ENCODE assay signal across 19 cellular contexts in the genomic region with DNA sequence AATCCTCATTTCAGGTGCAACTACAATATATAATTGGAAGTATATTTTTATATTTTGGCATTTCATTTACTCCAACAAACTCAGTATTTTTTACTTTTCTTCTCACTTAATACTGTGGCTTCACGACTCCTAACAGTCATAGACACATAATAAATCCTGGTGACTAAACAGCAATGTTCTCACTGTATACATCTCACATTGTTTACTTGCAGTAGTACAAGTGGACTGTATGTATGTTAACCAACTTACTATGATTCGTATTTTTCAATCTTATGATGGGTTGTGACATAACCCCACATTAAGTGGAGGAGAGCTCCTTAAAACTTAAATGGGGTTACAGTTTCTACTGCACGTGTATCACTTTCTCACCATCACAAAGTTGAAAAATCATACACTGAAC. TPM values are rescaled to one million over a fixed set of nuclear protein-coding genes. Genes with fewer than 3 reads are reported as not detected.
DNase-seq lines count a peak whose midpoint lies in the region; ATAC-seq and TF ChIP-seq lines count a peak whose summit lies in the region.
"Had no signal": no experiment of that assay in that cellular context is flagged by ENCODE, and none has a peak within 500 bp of the region (broad histone marks: within the 10 kb centered on the region; RNA-seq: fewer than 3 reads in every experiment).

No MANE protein-coding gene starts in this region.

- peaks cover 0 to 100% (median 78%) of the 10 kb centered on the region in 9 donors for H3K4me1 ChIP-seq in heart right ventricle
- H3K4me1 ChIP-seq in Loucy (ENCODE audit: insufficient read depth, low read length, poor library complexity, severe bottlenecking), result peaks cover 83% of the 10 kb centered on the region
- peaks cover 9% of the 10 kb centered on the region for H3K4me1 ChIP-seq in fibroblast of lung (ENCODE audit: control insufficient read depth, extremely low read depth, insufficient read depth, low read length)
- H3K4me1 ChIP-seq in spleen, result peaks cover 39 to 100% (median 96%) of the 10 kb centered on the region in 6 donors
- H3K4me1 ChIP-seq: parathyroid adenoma had no signal

- H3K27ac Mint-ChIP-seq in effector memory CD8-positive, alpha-beta T cell, result no peak overlapping the region
- H3K27ac Mint-ChIP-seq: activated T-helper 2 cell treated with anti-CD3 and anti-CD28 coated beads, Interferon-gamma antibody, Interleukin-2, Interleukin-4, amounts not matched to agents 10 μg/mL and 5 μg/mL and 100 μg/mL, durations not matched to agents 14 hours and 24 hours and 36 hours; HFFc6 had no signal

- peak overlapping the region in 1 of 2 donors; percentile 6 for H3K4me3 Mint-ChIP-seq in effector memory CD8-positive, alpha-beta T cell
- H3K4me3 Mint-ChIP-seq: HFFc6 had no signal

- H3K79me2 ChIP-seq in Loucy (ENCODE audit: insufficient read depth, low read length), result peaks cover 99% of the 10 kb centered on the region
- H3K79me2 ChIP-seq in fibroblast of lung (ENCODE audit: control insufficient read depth, insufficient read depth, low read length), result peaks cover 94% of the 10 kb centered on the region

- H3K4me3 ChIP-seq in heart right ventricle, result no peak overlapping the region
- peak overlapping the region; percentile 84 for H3K4me3 ChIP-seq in Loucy (ENCODE audit: low read length, poor library complexity, severe bottlenecking)
- H3K4me3 ChIP-seq in fibroblast of lung (replicated peaks in 1 of 4; ENCODE audit: control extremely low read depth in 1 of 4, insufficient read depth in 1 of 4, low read depth in 3 of 4, low read length in 4 of 4), result no peak overlapping the region
- no peak overlapping the region for H3K4me3 ChIP-seq in spleen
- H3K4me3 ChIP-seq: esophagus muscularis mucosa, PC-9, vagina had no signal

- DNase-seq in heart right ventricle, result no peak
- DNase-seq in cardiac septum (ENCODE audit: low spot score), result no peak
- DNase-seq in fibroblast of lung (ENCODE audit: low read depth in 2 of 2), result peak in 1 of 2 donors; percentile 47
- DNase-seq in spleen, result no peak
- no peak for DNase-seq in NK-92 treated with Interleukin-12 subunit alpha and Interleukin-12 subunit beta, amount 100 ng/mL, for 24 hours (lab: John Stamatoyannopoulos, UW)
- no peak for DNase-seq in effector memory CD8-positive, alpha-beta T cell
- DNase-seq: CD8-positive, alpha-beta memory T cell; DMS79; HFFc6; NCI-H1694; NCI-H82; PC-9; stimulated activated CD4-positive, alpha-beta T cell treated with anti-CD3 and anti-CD28 coated beads, Interleukin-4, amount 100 ng/mL, for 1 hour had no signal

- H3K9me3 ChIP-seq in heart right ventricle (no peaks in the 10 kb centered on the region), Loucy (ENCODE audit: insufficient read depth, low read depth, low read length) (no peaks in the 10 kb centered on the region), fibroblast of lung (ENCODE audit: control insufficient read depth, insufficient read depth, low read depth, low read length) (no peaks in the 10 kb centered on the region), spleen (no peaks in the 10 kb centered on the region)
- H3K9me3 ChIP-seq: esophagus muscularis mucosa, vagina had no signal

- H3F3A ChIP-seq in Loucy (ENCODE audit: low read depth), result no peaks in the 10 kb centered on the region

- H3K4me2 ChIP-seq in Loucy (ENCODE audit: low read depth, low read length, poor library complexity, severe bottlenecking), result peak overlapping the region; percentile 99
- peak overlapping the region; percentile 66 for H3K4me2 ChIP-seq in fibroblast of lung (ENCODE audit: extremely low read depth, insufficient read depth, low read length)
- H3K4me2 ChIP-seq: PC-9 had no signal

- intact Hi-C loops in heart right ventricle (cut with DNase I), result loop anchor here in 6 of 10 donors (5.0 to 10.0 kb wide), 5 partner anchors 35 to 407 kb away; a partner anchor contains a TSS
- intact Hi-C loops in cardiac septum (cut with DNase I), result loop anchor here (10.0 kb wide), 2 partner anchors 193 to 217 kb away; a partner anchor contains a TSS
- intact Hi-C loops in spleen (cut with DNase I; ENCODE audit: low total_unique reads), result no loop called here

- H3K27ac ChIP-seq in heart right ventricle (peak overlapping the region in 9 of 10 donors; percentile 25 to 81 (median 65)), fibroblast of lung (ENCODE audit: insufficient read depth, low read length) (peak overlapping the region; percentile 68), spleen (peak overlapping the region in 7 of 8 donors; percentile 37 to 63 (median 55))
- H3K27ac ChIP-seq: esophagus muscularis mucosa, parathyroid adenoma, PC-9, vagina had no signal

- no peak for ATAC-seq in heart right ventricle
- no peak for ATAC-seq in HG02852 (IDR thresholded peaks at IDR 0.05; ENCODE audit: unreplicated experiment)
- ATAC-seq in effector memory CD8-positive, alpha-beta T cell (replicated peaks), result no peak

- H3K36me3 ChIP-seq in heart right ventricle (no peaks in the 10 kb centered on the region), Loucy (ENCODE audit: insufficient read depth, low read length) (no peaks in the 10 kb centered on the region), fibroblast of lung (ENCODE audit: control insufficient read depth, insufficient read depth, low read length) (no peaks in the 10 kb centered on the region), spleen (no peaks in the 10 kb centered on the region)
- H3K36me3 ChIP-seq: esophagus muscularis mucosa, vagina had no signal

- no peaks in the 10 kb centered on the region for H3K27me3 Mint-ChIP-seq in effector memory CD8-positive, alpha-beta T cell
- H3K27me3 Mint-ChIP-seq: CD8-positive, alpha-beta memory T cell had no signal

- no peak overlapping the region for H2AFZ ChIP-seq in Loucy (ENCODE audit: low read length)
- no peak overlapping the region for H2AFZ ChIP-seq in fibroblast of lung (ENCODE audit: low read length)
- H2AFZ ChIP-seq: parathyroid adenoma, PC-9 had no signal

- no peaks in the 10 kb centered on the region for H3K27me3 ChIP-seq in heart right ventricle
- no peaks in the 10 kb centered on the region for H3K27me3 ChIP-seq in Loucy (ENCODE audit: insufficient read depth, low read length, poor library complexity, severe bottlenecking)
- no peaks in the 10 kb centered on the region for H3K27me3 ChIP-seq in fibroblast of lung (ENCODE audit: control insufficient read depth, insufficient read depth, low read length)
- H3K27me3 ChIP-seq in spleen (replicated peaks in 1 of 7), result no peaks in the 10 kb centered on the region
- H3K27me3 ChIP-seq: esophagus muscularis mucosa, vagina had no signal

- no peak for TF ChIP-seq CTCF in heart right ventricle (IDR thresholded peaks at IDR 0.05)
- TF ChIP-seq CTCF in Loucy (conservative IDR thresholded peaks at IDR 0.05; ENCODE audit: low read length), result no peak
- TF ChIP-seq CTCF in fibroblast of lung (conservative IDR thresholded peaks at IDR 0.05 in 1 of 2, IDR thresholded peaks at IDR 0.05 in 1 of 2; ENCODE audit: low read depth in 1 of 2, low read length in 2 of 2), result no peak
- no peak for TF ChIP-seq CTCF in spleen (IDR thresholded peaks at IDR 0.05 in 8 of 11, conservative IDR thresholded peaks at IDR 0.05 in 3 of 11)

- H3K36me3 Mint-ChIP-seq in effector memory CD8-positive, alpha-beta T cell (ENCODE audit: insufficient read depth), result peaks cover 3% of the 10 kb centered on the region
- H3K36me3 Mint-ChIP-seq: CD8-positive, alpha-beta memory T cell had no signal

- no peaks in the 10 kb centered on the region for H3K9me2 ChIP-seq in Loucy (replicated peaks; ENCODE audit: low read depth, low read length)

- no peaks in the 10 kb centered on the region for H3K9me3 Mint-ChIP-seq in effector memory CD8-positive, alpha-beta T cell
- H3K9me3 Mint-ChIP-seq: activated T-helper 2 cell treated with anti-CD3 and anti-CD28 coated beads, Interferon-gamma antibody, Interleukin-2, Interleukin-4, amounts not matched to agents 10 μg/mL and 5 μg/mL and 100 μg/mL, durations not matched to agents 14 hours and 24 hours and 36 hours; CD8-positive, alpha-beta memory T cell; HFFc6 had no signal

- H3K4me1 Mint-ChIP-seq in effector memory CD8-positive, alpha-beta T cell (ENCODE audit: low read depth in 2 of 2), result peaks cover 49 to 69% of the 10 kb centered on the region in 2 donors

- WGBS in heart right ventricle, 2 donors, result 68 to 73% methylated on average over 3 of the region's 3 CpGs
- WGBS in spleen, 5 donors, result 67 to 75% (median 70%) methylated on average over 3 of the region's 3 CpGs

- H3K9ac ChIP-seq in Loucy (ENCODE audit: low read depth, low read length, poor library complexity, severe bottlenecking), result peak overlapping the region; percentile 15
- no peak overlapping the region for H3K9ac ChIP-seq in fibroblast of lung (ENCODE audit: insufficient read depth, low read length)
- H3K9ac ChIP-seq: parathyroid adenoma had no signal

- peaks cover 96% of the 10 kb centered on the region for H4K20me1 ChIP-seq in Loucy (ENCODE audit: insufficient read depth, low read length, poor library complexity, severe bottlenecking)
- H4K20me1 ChIP-seq in fibroblast of lung (ENCODE audit: control insufficient read depth, extremely low read depth, insufficient read depth, low read length), result peaks cover 4% of the 10 kb centered on the region

- TF ChIP-seq POLR2A in spleen (IDR thresholded peaks at IDR 0.05), result no peak

RNA-seq across cellular contexts. Expression of a gene that starts 7.5 kb away (rescaled TPM):
- total RNA-seq in heart right ventricle (100 to 1,000 TPM in 1 of 10 donors, 10 to 100 TPM in 9; 68.3 to 110 (median 81.0) TPM), cardiac septum (85.9 TPM), fibroblast of lung (157 and 224 TPM in 2 replicates), spleen (100 to 1,000 TPM; 115 to 205 (median 161) TPM)
- polyA plus RNA-seq in heart right ventricle (10 to 100 TPM; 10.2 to 16.1 TPM), fibroblast of lung (260 and 318 TPM in 2 replicates), spleen (10 to 100 TPM in 2 of 3 donors, 1 to 10 TPM in 1; 7.6 to 12.1 (median 11.1) TPM)
- 199 and 238 TPM in 2 replicates for polyA plus RNA-seq in fibroblast of lung (2012)
- polyA minus RNA-seq in fibroblast of lung (ENCODE audit: low replicate concordance), result 50.8 and 94.5 TPM in 2 replicates

RNA-seq across cellular contexts. Expression of a gene that starts 29.1 kb away (rescaled TPM):
- 10 to 100 TPM; 26.9 to 37.4 (median 32.7) TPM for total RNA-seq in heart right ventricle
- polyA plus RNA-seq in heart right ventricle, result 10 to 100 TPM in 1 of 2 donors, 1 to 10 TPM in 1; 3.8 to 14.7 TPM
- total RNA-seq in cardiac septum, result 33.4 TPM
- 16.2 and 22.3 TPM in 2 replicates for total RNA-seq in fibroblast of lung
- polyA plus RNA-seq in fibroblast of lung, result 15.4 and 21.1 TPM in 2 replicates
- 10.1 and 13.5 TPM in 2 replicates for polyA plus RNA-seq in fibroblast of lung (2012)
- 0.75 and 2.8 TPM in 2 replicates for polyA minus RNA-seq in fibroblast of lung (ENCODE audit: low replicate concordance)
- total RNA-seq in spleen, result 10 to 100 TPM; 14.1 to 24.0 (median 20.1) TPM
- 1 to 10 TPM; 2.3 to 4.4 (median 2.4) TPM for polyA plus RNA-seq in spleen
